In the genomic region with DNA sequence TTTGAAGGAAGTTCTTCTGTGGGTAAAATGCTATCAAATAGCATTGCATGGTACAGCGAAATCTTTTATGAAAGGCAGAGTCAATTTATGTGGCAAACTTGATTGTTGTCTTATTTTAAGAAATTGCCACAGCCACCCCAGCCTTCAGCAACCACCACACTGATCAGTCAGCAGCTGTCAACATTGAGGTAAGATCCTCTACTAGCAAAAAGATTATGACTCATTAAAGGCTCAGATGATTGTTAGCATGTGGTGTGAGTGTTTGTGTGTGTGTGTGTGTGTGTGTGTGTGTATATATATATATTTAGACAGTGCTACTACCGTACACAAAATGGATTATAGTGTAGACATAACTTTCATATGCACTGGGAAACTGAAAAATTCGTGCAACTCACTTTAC, we compare ENCODE assay signal across 14 cellular contexts. TPM values are rescaled to one million over a fixed set of nuclear protein-coding genes. Genes with fewer than 3 reads are reported as not detected.
DNase-seq lines count a peak whose midpoint lies in the region; ATAC-seq and TF ChIP-seq lines count a peak whose summit lies in the region.
"Had no signal": no experiment of that assay in that cellular context is flagged by ENCODE, and none has a peak within 500 bp of the region (broad histone marks: within the 10 kb centered on the region; RNA-seq: fewer than 3 reads in every experiment).

No MANE protein-coding gene starts in this region.

- H3K4me3 Mint-ChIP-seq in activated naive CD8-positive, alpha-beta T cell treated with anti-CD3 and anti-CD28 coated beads, Interleukin-2, amount 50 U/mL, for 24 hours = no peak overlapping the region
- no peak overlapping the region for H3K4me3 Mint-ChIP-seq in mesothelial cell of epicardium
- H3K4me3 Mint-ChIP-seq: endodermal cell had no signal

- intact Hi-C loops in IMR-90 (cut with micrococcal nuclease) = no loop called here

- H2AK5ac ChIP-seq in IMR-90 (ENCODE audit: low read depth, low read length) = no peak overlapping the region

- H3K4me2 ChIP-seq in IMR-90 (ENCODE audit: low read depth, low read length) = no peak overlapping the region

- POLR2A ChIA-PET in IMR-90 (lab: Charles Lee; ENCODE audit: unreplicated experiment) = no interaction called here

- no peak overlapping the region for H3K9ac ChIP-seq in IMR-90 (ENCODE audit: low read depth, low read length)

- CTCF ChIA-PET in IMR-90 (lab: Yijun Ruan, JAX) = no interaction called here

- H2BK15ac ChIP-seq in IMR-90 (ENCODE audit: low read depth, low read length) = no peak overlapping the region

- H3K4me1 Mint-ChIP-seq in activated naive CD8-positive, alpha-beta T cell treated with anti-CD3 and anti-CD28 coated beads, Interleukin-2, amount 50 U/mL, for 24 hours = peaks cover 27% of the 10 kb centered on the region
- H3K4me1 Mint-ChIP-seq in mesothelial cell of epicardium = peaks cover 21% of the 10 kb centered on the region
- H3K4me1 Mint-ChIP-seq: endodermal cell had no signal

- H3K79me1 ChIP-seq in IMR-90 (ENCODE audit: low read depth in 1 of 2, low read length in 2 of 2) = peaks cover 31 to 52% of the 10 kb centered on the region in 2 experiments

- no peak overlapping the region for H2BK20ac ChIP-seq in IMR-90 (ENCODE audit: low read depth, low read length)

- H4K8ac ChIP-seq in IMR-90 (ENCODE audit: low read depth in 2 of 2, low read length in 2 of 2) = no peak overlapping the region

- no peak overlapping the region for H3K4ac ChIP-seq in IMR-90 (ENCODE audit: low read depth, low read length)

- H3K4me3 ChIP-seq in IMR-90 (ENCODE audit: insufficient read depth, low read depth, low read length) = no peak overlapping the region
- H3K4me3 ChIP-seq in Peyer's patch = no peak overlapping the region
- H3K4me3 ChIP-seq: ascending aorta, MG63 had no signal

- ATAC-seq in IMR-90 (ENCODE audit: low read depth) (peak; percentile 40; the same call in 1 of the 2 replicates), HG02973 (IDR thresholded peaks at IDR 0.05; ENCODE audit: unreplicated experiment) (no peak)
- ATAC-seq in activated naive CD8-positive, alpha-beta T cell treated with anti-CD3 and anti-CD28 coated beads, Interleukin-2, amount 50 U/mL, for 24 hours = peak; percentile 54

- no peak overlapping the region for H4K91ac ChIP-seq in IMR-90 (ENCODE audit: insufficient read depth, low read depth, low read length)

- no peak for TF ChIP-seq RAD21 in IMR-90 (IDR thresholded peaks at IDR 0.05; ENCODE audit: low read length)

- H2BK120ac ChIP-seq in IMR-90 (ENCODE audit: low read depth, low read length) = no peak overlapping the region

- H3K36me3 Mint-ChIP-seq in activated naive CD8-positive, alpha-beta T cell treated with anti-CD3 and anti-CD28 coated beads, Interleukin-2, amount 50 U/mL, for 24 hours (ENCODE audit: low read depth) = peaks cover 58% of the 10 kb centered on the region
- peaks cover 60% of the 10 kb centered on the region for H3K36me3 Mint-ChIP-seq in mesothelial cell of epicardium

- no peak overlapping the region for H2BK5ac ChIP-seq in IMR-90 (ENCODE audit: low read depth, low read length, poor library complexity, severe bottlenecking)

- TF ChIP-seq CTCF in IMR-90 (conservative IDR thresholded peaks at IDR 0.05; ENCODE audit: low read depth, low read length) (no peak), Peyer's patch (IDR thresholded peaks at IDR 0.05) (no peak), mesothelial cell of epicardium (IDR thresholded peaks at IDR 0.05; ENCODE audit: unreplicated experiment) (no peak)

- no TSS peak for BruUV-seq in IMR-90 (replicated peaks; lab: Mats Ljungman, UMichigan)

- H3K9me3 ChIP-seq in IMR-90 (ENCODE audit: control insufficient read depth, insufficient read depth, low read length) (peaks cover 5% of the 10 kb centered on the region; the same call in 1 of the 2 replicates), Peyer's patch (no peaks in the 10 kb centered on the region)
- H3K9me3 ChIP-seq: ascending aorta had no signal

- H3K27ac ChIP-seq in IMR-90 (ENCODE audit: insufficient read depth, low read length) = no peak overlapping the region
- H3K27ac ChIP-seq in Peyer's patch = no peak overlapping the region
- H3K27ac ChIP-seq: ascending aorta, HL-60 had no signal

- H2AK9ac ChIP-seq in IMR-90 (replicated peaks; ENCODE audit: low read depth, low read length, poor library complexity) = no peak overlapping the region

- peak; percentile 23 for DNase-seq in activated CD4-positive, alpha-beta T cell treated with anti-CD3 and anti-CD28 coated beads for 48 hours
- DNase-seq in activated CD4-positive, alpha-beta T cell treated with anti-CD3 and anti-CD28 coated beads for 1 hour = no peak
- DNase-seq in IMR-90 = peak; percentile 66
- no peak for DNase-seq in activated naive CD8-positive, alpha-beta T cell treated with anti-CD3 and anti-CD28 coated beads, Interleukin-2, amount 50 U/mL, for 24 hours
- peak; percentile 46 for DNase-seq in kidney tubule cell (ENCODE audit: low spot score)
- no peak for DNase-seq in Peyer's patch
- DNase-seq in mesothelial cell of epicardium (ENCODE audit: low spot score in 2 of 2, unreplicated experiment in 2 of 2) = no peak
- DNase-seq: endodermal cell, MG63 had no signal

- in situ Hi-C loops in IMR-90 (cut with MboI; ENCODE audit: low sequenced_read_pairs) = no loop called here

- no peak overlapping the region for H4K5ac ChIP-seq in IMR-90 (ENCODE audit: low read depth, low read length)

- H3K27me3 ChIP-seq in IMR-90 (ENCODE audit: control insufficient read depth, insufficient read depth, low read length) (no peaks in the 10 kb centered on the region), Peyer's patch (no peaks in the 10 kb centered on the region)
- H3K27me3 ChIP-seq: ascending aorta, MG63 had no signal

- H3K56ac ChIP-seq in IMR-90 (ENCODE audit: extremely low read depth, insufficient read depth, low read length) = no peak overlapping the region

- no peaks in the 10 kb centered on the region for H3K4me1 ChIP-seq in IMR-90 (ENCODE audit: control insufficient read depth, insufficient read depth, low read length)
- H3K4me1 ChIP-seq in Peyer's patch = no peaks in the 10 kb centered on the region

- TF ChIP-seq POLR2A in IMR-90 (IDR thresholded peaks at IDR 0.05; ENCODE audit: low read depth, low read length) = no peak
- TF ChIP-seq POLR2A in Peyer's patch (IDR thresholded peaks at IDR 0.05) = no peak

- H3K27ac Mint-ChIP-seq in activated naive CD8-positive, alpha-beta T cell treated with anti-CD3 and anti-CD28 coated beads, Interleukin-2, amount 50 U/mL, for 24 hours = no peak overlapping the region
- no peak overlapping the region for H3K27ac Mint-ChIP-seq in mesothelial cell of epicardium
- H3K27ac Mint-ChIP-seq: endodermal cell had no signal

- H3K27me3 Mint-ChIP-seq in activated naive CD8-positive, alpha-beta T cell treated with anti-CD3 and anti-CD28 coated beads, Interleukin-2, amount 50 U/mL, for 24 hours = no peaks in the 10 kb centered on the region
- H3K27me3 Mint-ChIP-seq in mesothelial cell of epicardium (ENCODE audit: low read depth) = no peaks in the 10 kb centered on the region

- 0 out of 2 replicates have a peak, but pooled peaks cover 4% of the 10 kb centered on the region for H3K9me1 ChIP-seq in IMR-90 (ENCODE audit: insufficient read depth, low read length)

- H2AFZ ChIP-seq in IMR-90 (replicated peaks; ENCODE audit: low read length, poor library complexity) = no peak overlapping the region

- WGBS in IMR-90 (ENCODE audit: extremely low coverage in 2 of 2, insufficient read length in 1 of 2), 2 experiments = no CpG with 5 or more reads among the region's 3 CpGs

- dilution Hi-C loops in IMR-90 (cut with HindIII; ENCODE audit: low sequenced_read_pairs, unreplicated experiment) = no loop called here

- H3K36me3 ChIP-seq in IMR-90 (ENCODE audit: control insufficient read depth, insufficient read depth, low read length) = peaks cover 19% of the 10 kb centered on the region
- H3K36me3 ChIP-seq in Peyer's patch = peaks cover 0 to 39% (median 0%) of the 10 kb centered on the region in 3 donors

- H3K23ac ChIP-seq in IMR-90 (ENCODE audit: low read depth, low read length) = no peak overlapping the region

- no peak overlapping the region for H3K14ac ChIP-seq in IMR-90 (replicated peaks; ENCODE audit: low read depth, low read length)

- H4K20me1 ChIP-seq in IMR-90 (ENCODE audit: insufficient read depth, low read length) = 0 out of 2 replicates have a peak, but pooled peaks cover 7% of the 10 kb centered on the region

- no peak overlapping the region for H3K18ac ChIP-seq in IMR-90 (ENCODE audit: low read depth, low read length)

- H3K9me3 Mint-ChIP-seq in activated naive CD8-positive, alpha-beta T cell treated with anti-CD3 and anti-CD28 coated beads, Interleukin-2, amount 50 U/mL, for 24 hours = peaks cover 6% of the 10 kb centered on the region
- H3K9me3 Mint-ChIP-seq in mesothelial cell of epicardium = peaks cover 44% of the 10 kb centered on the region

TF ChIP-seq in IMR-90, 13 proteins besides CTCF, POLR2A, EP300 and RAD21 (continues in another document):
- TF ChIP-seq RFX5 (IDR thresholded peaks at IDR 0.05; ENCODE audit: low read depth, low read length) (no peak), MAFK (IDR thresholded peaks at IDR 0.05; ENCODE audit: low read depth, low read length) (no peak), CEBPB (IDR thresholded peaks at IDR 0.05; ENCODE audit: low read depth, low read length) (no peak), SMC3 (IDR thresholded peaks at IDR 0.05; ENCODE audit: low read depth, low read length) (no peak), RCOR1 (IDR thresholded peaks at IDR 0.05; ENCODE audit: insufficient replicate concordance, low read length) (no peak)
- TF ChIP-seq, protein P1, sequence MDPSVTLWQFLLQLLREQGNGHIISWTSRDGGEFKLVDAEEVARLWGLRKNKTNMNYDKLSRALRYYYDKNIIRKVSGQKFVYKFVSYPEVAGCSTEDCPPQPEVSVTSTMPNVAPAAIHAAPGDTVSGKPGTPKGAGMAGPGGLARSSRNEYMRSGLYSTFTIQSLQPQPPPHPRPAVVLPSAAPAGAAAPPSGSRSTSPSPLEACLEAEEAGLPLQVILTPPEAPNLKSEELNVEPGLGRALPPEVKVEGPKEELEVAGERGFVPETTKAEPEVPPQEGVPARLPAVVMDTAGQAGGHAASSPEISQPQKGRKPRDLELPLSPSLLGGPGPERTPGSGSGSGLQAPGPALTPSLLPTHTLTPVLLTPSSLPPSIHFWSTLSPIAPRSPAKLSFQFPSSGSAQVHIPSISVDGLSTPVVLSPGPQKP (IDR thresholded peaks at IDR 0.05; ENCODE audit: borderline replicate concordance, low read depth, low read length) = no peak

RNA-seq across cellular contexts. Expression of a gene that starts 20.1 kb away (rescaled TPM):
- 76.4 and 80.3 TPM in 2 replicates for total RNA-seq in IMR-90 (2012; rRNA removed)
- polyA plus RNA-seq in IMR-90 (2012; rRNA removed) = 43.3 and 45.9 TPM in 2 replicates
- polyA plus RNA-seq in IMR-90 (2012; cell fraction: cytosol; rRNA removed) = 14.1 and 16.1 TPM in 2 replicates
- 15.7 and 72.8 TPM in 2 replicates for polyA plus RNA-seq in IMR-90 (2012; cell fraction: nucleus; rRNA removed; ENCODE audit: low replicate concordance)
- total RNA-seq in Peyer's patch = 10 to 100 TPM; 43.7 to 67.6 (median 61.4) TPM
- total RNA-seq in mesothelial cell of epicardium = 51.0 to 58.1 TPM (median 54.8 TPM) in 3 replicates

RNA-seq across cellular contexts. Expression of a gene that starts 27.8 kb away (rescaled TPM):
- total RNA-seq in IMR-90 (2012; rRNA removed) = under 0.01 TPM in 2 replicates
- polyA plus RNA-seq in IMR-90 (2012; rRNA removed) = 0.11 and 0.19 TPM in 2 replicates
- polyA plus RNA-seq in IMR-90 (2012; cell fraction: cytosol; rRNA removed) = 0.05 and 0.21 TPM in 2 replicates
- 0.07 and 0.37 TPM in 2 replicates for polyA plus RNA-seq in IMR-90 (2012; cell fraction: nucleus; rRNA removed; ENCODE audit: low replicate concordance)
- total RNA-seq in Peyer's patch = not detected
- 75.4 to 89.5 TPM (median 78.8 TPM) in 3 replicates for total RNA-seq in mesothelial cell of epicardium
- total RNA-seq: ascending aorta, lower leg skin, SK-MEL-5 had no signal

Comparison
In these comparisons a context has a peak if more than half of its experiments do, and no peak if none do; other contexts are left out.
1. DNase-seq: peak in activated CD4-positive, alpha-beta T cell treated with anti-CD3 and anti-CD28 coated beads for 48 hours (single experiment), IMR-90 (single experiment) and kidney tubule cell (single experiment); none in activated CD4-positive, alpha-beta T cell treated with anti-CD3 and anti-CD28 coated beads for 1 hour (single experiment), activated naive CD8-positive, alpha-beta T cell treated with anti-CD3 and anti-CD28 coated beads, Interleukin-2, amount 50 U/mL, for 24 hours (single experiment), Peyer's patch (0 of 3) and mesothelial cell of epicardium (0 of 2).
2. RNA of a gene that starts 27.8 kb away (total RNA-seq): 75.4 to 89.5 TPM in mesothelial cell of epicardium; not detected in Peyer's patch and under 0.01 TPM in IMR-90; every median in the first group is over 10 times any median in the second.